Comparison of ENCODE assay signal across 14 cellular contexts in the genomic region with DNA sequence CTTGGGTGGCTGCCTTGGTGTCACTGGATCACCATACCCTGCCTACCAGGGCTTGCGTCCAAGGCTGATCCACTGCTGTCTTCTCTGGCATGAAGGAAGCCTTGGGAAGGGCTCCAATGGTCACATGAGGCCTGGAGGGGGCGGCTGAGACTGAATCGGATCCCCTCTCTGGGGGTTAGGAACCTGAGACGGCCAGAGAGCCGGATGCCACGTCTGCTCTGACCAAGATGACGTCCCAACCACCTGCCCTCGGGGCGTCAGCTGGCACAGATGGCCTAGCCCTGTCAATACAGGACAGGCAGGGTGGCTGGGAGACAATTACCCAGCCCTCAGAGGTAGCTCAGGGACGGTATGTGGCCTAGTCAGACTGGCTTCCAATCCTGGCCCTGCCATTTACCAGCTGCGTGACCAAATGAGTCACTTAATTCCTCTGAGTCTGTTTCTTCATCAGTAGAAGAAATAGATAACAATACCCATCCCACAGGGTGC. TPM values are rescaled to one million over a fixed set of nuclear protein-coding genes. Genes with fewer than 3 reads are reported as not detected.
A peak's percentile ranks its signal among the peaks of the same experiment; 100 is the strongest.
DNase-seq lines count a peak whose midpoint lies in the region; ATAC-seq lines count a peak whose summit lies in the region.
"Had no signal": no experiment of that assay in that cellular context is flagged by ENCODE, and none has a peak within 500 bp of the region (broad histone marks: within the 10 kb centered on the region; RNA-seq: fewer than 3 reads in every experiment).

No MANE protein-coding gene starts in this region.

- H3K4me3 ChIP-seq in neuronal stem cell (ENCODE audit: low read length in 2 of 2), result no peak overlapping the region

- no peak for ATAC-seq in activated CD4-positive, alpha-beta T cell treated with anti-CD3 and anti-CD28 coated beads for 36 hours
- no peak for ATAC-seq in GM19328 (IDR thresholded peaks at IDR 0.05; ENCODE audit: unreplicated experiment)
- ATAC-seq: PC-3 had no signal

- H4K91ac ChIP-seq in neuronal stem cell (ENCODE audit: low read depth, low read length, poor library complexity), result no peak overlapping the region

- H3K79me1 ChIP-seq in neuronal stem cell (ENCODE audit: low read depth, low read length), result no peaks in the 10 kb centered on the region

- no peak overlapping the region for H2AFZ ChIP-seq in neuronal stem cell (ENCODE audit: low read length)

- H3K14ac ChIP-seq in neuronal stem cell (ENCODE audit: low read length), result no peak overlapping the region

- no peak overlapping the region for H4K8ac ChIP-seq in neuronal stem cell (ENCODE audit: low read depth, low read length)

- peaks cover 0 to 57% of the 10 kb centered on the region in 2 donors for H3K36me3 ChIP-seq in neuronal stem cell (replicated peaks in 1 of 2; ENCODE audit: control insufficient read depth in 2 of 2, insufficient read depth in 2 of 2, low read length in 2 of 2)
- H3K36me3 ChIP-seq: neutrophil had no signal

- H2BK5ac ChIP-seq in neuronal stem cell (ENCODE audit: low read length), result no peak overlapping the region

- H3K27ac Mint-ChIP-seq in activated CD4-positive, alpha-beta T cell treated with anti-CD3 and anti-CD28 coated beads for 36 hours, result no peak overlapping the region

- CTCF ChIA-PET in activated CD4-positive, alpha-beta T cell treated with anti-CD3 and anti-CD28 coated beads for 36 hours (lab: Charles Lee), result interaction anchor here (0.5 kb wide), 1 partner anchor 42 kb away, joined by 4 read pairs; no protein-coding TSS in a partner anchor

- H3K4me1 Mint-ChIP-seq in activated CD4-positive, alpha-beta T cell treated with anti-CD3 and anti-CD28 coated beads for 36 hours, result peaks cover 19% of the 10 kb centered on the region

- no peak overlapping the region for H3K4me2 ChIP-seq in neuronal stem cell (ENCODE audit: insufficient read depth, low read length, poor library complexity, severe bottlenecking)

- H3K9me3 Mint-ChIP-seq in activated CD4-positive, alpha-beta T cell treated with anti-CD3 and anti-CD28 coated beads for 36 hours (ENCODE audit: low read depth), result no peaks in the 10 kb centered on the region

- H3K27me3 ChIP-seq in neuronal stem cell (ENCODE audit: control insufficient read depth in 3 of 3, insufficient read depth in 3 of 3, low read depth in 1 of 3, low read length in 3 of 3), result no peaks in the 10 kb centered on the region

- POLR2A ChIA-PET in activated CD4-positive, alpha-beta T cell treated with anti-CD3 and anti-CD28 coated beads for 36 hours (lab: Charles Lee), result no interaction called here

- no peak overlapping the region for H3K23ac ChIP-seq in neuronal stem cell (ENCODE audit: low read depth, low read length, poor library complexity)

- H3K9me3 ChIP-seq in neuronal stem cell (replicated peaks in 1 of 2; ENCODE audit: control insufficient read depth in 2 of 2, insufficient read depth in 1 of 2, low read depth in 1 of 2, low read length in 2 of 2), result peaks cover 0 to 1% of the 10 kb centered on the region in 2 donors
- H3K9me3 ChIP-seq: neutrophil had no signal

- peaks cover 4 to 8% of the 10 kb centered on the region in 2 donors for H3K4me1 ChIP-seq in neuronal stem cell (ENCODE audit: control insufficient read depth in 2 of 2, insufficient read depth in 1 of 2, low read depth in 1 of 2, low read length in 2 of 2)

- no peak overlapping the region for H2BK15ac ChIP-seq in neuronal stem cell (ENCODE audit: low read length)

- no peak overlapping the region for H3K4me3 Mint-ChIP-seq in activated CD4-positive, alpha-beta T cell treated with anti-CD3 and anti-CD28 coated beads for 36 hours

- no peaks in the 10 kb centered on the region for H3K27me3 Mint-ChIP-seq in activated CD4-positive, alpha-beta T cell treated with anti-CD3 and anti-CD28 coated beads for 36 hours

- no peak overlapping the region for H2BK120ac ChIP-seq in neuronal stem cell (ENCODE audit: low read depth, low read length)

- no peak overlapping the region for H3K27ac ChIP-seq in neuronal stem cell (replicated peaks; ENCODE audit: low read length)
- H3K27ac ChIP-seq: neutrophil had no signal

- DNase-seq in DMS 273 (lab: John Stamatoyannopoulos, UW; ENCODE audit: unreplicated experiment) (peak; percentile 94), NCI-H2196 (lab: John Stamatoyannopoulos, UW; ENCODE audit: unreplicated experiment) (peak; percentile 94), dedifferentiated amniotic fluid mesenchymal stem cell (ENCODE audit: extremely low spot score) (peak; percentile 70), neuronal stem cell (ENCODE audit: low spot score) (no peak), NCI-H187 treated with DMSO at 0.1 percent for 48 hours (lab: John Stamatoyannopoulos, UW) (no peak)
- DNase-seq in activated CD4-positive, alpha-beta T cell treated with anti-CD3 and anti-CD28 coated beads, Interleukin-2, amount 50 U/mL, for 1 hour, result no peak
- no peak for DNase-seq in activated CD4-positive, alpha-beta T cell treated with anti-CD3 and anti-CD28 coated beads for 36 hours
- DNase-seq: AML-193, GF-D8, kidney, NCI-H1436 treated with DMSO at 0.1 percent for 48 hours, PC-3 had no signal

- H2AK5ac ChIP-seq in neuronal stem cell (ENCODE audit: low read depth, low read length), result peak overlapping the region; percentile 68

- no peak overlapping the region for H3K4ac ChIP-seq in neuronal stem cell (ENCODE audit: low read length)

- no peak overlapping the region for H2BK12ac ChIP-seq in neuronal stem cell (ENCODE audit: low read length)

- WGBS in neuronal stem cell (ENCODE audit: extremely low coverage in 2 of 2, insufficient read length in 2 of 2, insufficient replicate concordance in 1 of 2), 2 donors, result no CpG with 5 or more reads among the region's 11 CpGs

- no peak overlapping the region for H3K9ac ChIP-seq in neuronal stem cell (ENCODE audit: low read depth, low read length, poor library complexity)

- intact Hi-C loops in activated CD4-positive, alpha-beta T cell treated with anti-CD3 and anti-CD28 coated beads for 36 hours (cut with DNase I, micrococcal nuclease), result no loop called here

- H3K36me3 Mint-ChIP-seq in activated CD4-positive, alpha-beta T cell treated with anti-CD3 and anti-CD28 coated beads for 36 hours (ENCODE audit: low read depth), result no peaks in the 10 kb centered on the region

- H3K18ac ChIP-seq in neuronal stem cell (ENCODE audit: low read length), result peak overlapping the region; percentile 57

RNA-seq across cellular contexts. Expression of gene TRIM62, which starts 5.4 kb away (rescaled TPM):
- 3.4 TPM for polyA plus RNA-seq in neuronal stem cell (2013, experiment 1 of 2)
- 3.4 TPM for polyA plus RNA-seq in neuronal stem cell (2013, experiment 2 of 2)
- total RNA-seq in activated CD4-positive, alpha-beta T cell treated with anti-CD3 and anti-CD28 coated beads for 36 hours, result 1 to 10 TPM; 3.6 to 3.7 TPM

Comparison
In these comparisons a context has a peak if more than half of its experiments do, and no peak if none do; other contexts are left out.
1. DNase-seq: peak in DMS 273 (single experiment), NCI-H2196 (single experiment) and dedifferentiated amniotic fluid mesenchymal stem cell (single experiment); none in neuronal stem cell (single experiment), activated CD4-positive, alpha-beta T cell treated with anti-CD3 and anti-CD28 coated beads, Interleukin-2, amount 50 U/mL, for 1 hour (single experiment), NCI-H187 treated with DMSO at 0.1 percent for 48 hours (single experiment) and activated CD4-positive, alpha-beta T cell treated with anti-CD3 and anti-CD28 coated beads for 36 hours (single experiment).